ENCODE assay signal across 1 cellular context in the genomic region with DNA sequence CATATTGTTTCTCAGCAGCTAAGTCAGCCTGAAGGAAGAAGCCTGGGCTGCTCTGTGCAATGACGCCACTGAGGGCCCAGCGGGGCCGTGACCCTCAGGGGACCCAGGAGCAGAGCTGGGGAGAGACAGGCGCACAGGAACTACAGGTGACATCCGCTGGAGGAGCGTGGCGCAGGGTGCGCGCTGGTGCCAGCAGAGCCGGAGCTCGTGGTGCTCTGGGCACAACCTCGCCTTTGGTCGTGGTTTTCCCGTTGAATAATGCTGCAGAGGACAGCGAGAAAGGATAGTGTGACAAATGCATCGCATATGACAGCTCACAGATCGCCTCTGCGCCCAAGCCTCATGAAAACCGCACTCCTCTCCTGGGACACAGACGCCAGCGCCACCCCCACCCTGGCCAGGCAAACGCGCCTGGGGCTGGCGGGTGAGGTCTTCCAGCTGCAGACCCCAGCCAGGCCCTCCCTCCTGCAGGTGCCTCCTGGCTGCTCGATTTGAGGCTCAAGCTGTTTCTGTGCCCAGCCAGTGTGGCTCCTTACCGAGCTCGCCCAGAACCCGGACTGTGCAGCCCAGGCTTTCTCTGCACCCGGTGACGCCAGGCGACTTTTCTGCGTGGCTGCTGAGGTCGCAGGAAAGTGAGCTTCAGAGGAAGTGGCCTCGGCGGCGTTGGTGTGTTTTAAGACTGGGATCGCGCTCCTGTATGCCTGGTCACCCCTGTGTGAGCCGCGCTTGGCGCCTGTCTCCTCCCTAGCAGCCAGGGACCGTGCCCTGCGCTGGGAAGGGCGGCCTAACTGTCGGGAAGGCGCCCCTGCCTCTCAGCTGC.
TF ChIP-seq lines count a peak whose summit lies in the region.

No MANE protein-coding gene starts in this region.

TF ChIP-seq in HepG2, 621 proteins besides CTCF, POLR2A, EP300 and RAD21 (continued from another document):
- TF ChIP-seq, protein P1, sequence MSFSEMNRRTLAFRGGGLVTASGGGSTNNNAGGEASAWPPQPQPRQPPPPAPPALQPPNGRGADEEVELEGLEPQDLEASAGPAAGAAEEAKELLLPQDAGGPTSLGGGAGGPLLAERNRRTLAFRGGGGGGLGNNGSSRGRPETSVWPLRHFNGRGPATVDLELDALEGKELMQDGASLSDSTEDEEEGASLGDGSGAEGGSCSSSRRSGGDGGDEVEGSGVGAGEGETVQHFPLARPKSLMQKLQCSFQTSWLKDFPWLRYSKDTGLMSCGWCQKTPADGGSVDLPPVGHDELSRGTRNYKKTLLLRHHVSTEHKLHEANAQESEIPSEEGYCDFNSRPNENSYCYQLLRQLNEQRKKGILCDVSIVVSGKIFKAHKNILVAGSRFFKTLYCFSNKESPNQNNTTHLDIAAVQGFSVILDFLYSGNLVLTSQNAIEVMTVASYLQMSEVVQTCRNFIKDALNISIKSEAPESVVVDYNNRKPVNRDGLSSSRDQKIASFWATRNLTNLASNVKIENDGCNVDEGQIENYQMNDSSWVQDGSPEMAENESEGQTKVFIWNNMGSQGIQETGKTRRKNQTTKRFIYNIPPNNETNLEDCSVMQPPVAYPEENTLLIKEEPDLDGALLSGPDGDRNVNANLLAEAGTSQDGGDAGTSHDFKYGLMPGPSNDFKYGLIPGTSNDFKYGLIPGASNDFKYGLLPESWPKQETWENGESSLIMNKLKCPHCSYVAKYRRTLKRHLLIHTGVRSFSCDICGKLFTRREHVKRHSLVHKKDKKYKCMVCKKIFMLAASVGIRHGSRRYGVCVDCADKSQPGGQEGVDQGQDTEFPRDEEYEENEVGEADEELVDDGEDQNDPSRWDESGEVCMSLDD (CRISPR knock-in tag; IDR thresholded peaks at IDR 0.05; ENCODE audit: borderline replicate concordance) = no peak
- no peak for TF ChIP-seq AKAP8 (CRISPR knock-in tag; IDR thresholded peaks at IDR 0.05)
- no peak for TF ChIP-seq ADNP (CRISPR knock-in tag; IDR thresholded peaks at IDR 0.05)
- TF ChIP-seq ISX (CRISPR knock-in tag; conservative IDR thresholded peaks at IDR 0.05) = no peak
